In the genomic region with DNA sequence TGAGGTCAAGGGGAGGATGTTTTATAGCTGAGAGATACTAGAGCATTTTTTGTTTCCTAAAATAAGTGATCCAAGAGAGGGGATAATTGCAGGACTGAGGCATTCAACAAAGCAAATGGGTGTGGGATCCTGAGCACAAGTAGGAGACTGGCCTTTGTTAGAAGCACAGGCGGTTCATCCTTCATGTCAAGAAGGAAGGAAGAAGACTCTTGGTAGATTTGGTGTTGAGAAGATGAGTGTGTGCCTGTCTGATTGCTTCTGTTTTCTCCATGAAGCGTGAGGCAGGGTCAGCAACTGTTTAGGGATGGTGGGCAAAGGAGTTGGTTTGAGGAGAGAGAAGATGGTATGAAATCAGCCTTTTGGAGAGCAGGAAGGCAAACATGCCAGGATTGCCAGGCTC, we compare ENCODE assay signal across 1 cellular context.
A peak's percentile ranks its signal among the peaks of the same experiment; 100 is the strongest.
TF ChIP-seq lines count a peak whose summit lies in the region.

No MANE protein-coding gene starts in this region.

TF ChIP-seq in K562, 482 proteins besides CTCF, POLR2A, EP300 and RAD21:
- no peak for TF ChIP-seq HMG20B (CRISPR knock-in tag; IDR thresholded peaks at IDR 0.05)
- TF ChIP-seq ZNF232 (CRISPR knock-in tag; IDR thresholded peaks at IDR 0.05): no peak
- TF ChIP-seq, protein P1, sequence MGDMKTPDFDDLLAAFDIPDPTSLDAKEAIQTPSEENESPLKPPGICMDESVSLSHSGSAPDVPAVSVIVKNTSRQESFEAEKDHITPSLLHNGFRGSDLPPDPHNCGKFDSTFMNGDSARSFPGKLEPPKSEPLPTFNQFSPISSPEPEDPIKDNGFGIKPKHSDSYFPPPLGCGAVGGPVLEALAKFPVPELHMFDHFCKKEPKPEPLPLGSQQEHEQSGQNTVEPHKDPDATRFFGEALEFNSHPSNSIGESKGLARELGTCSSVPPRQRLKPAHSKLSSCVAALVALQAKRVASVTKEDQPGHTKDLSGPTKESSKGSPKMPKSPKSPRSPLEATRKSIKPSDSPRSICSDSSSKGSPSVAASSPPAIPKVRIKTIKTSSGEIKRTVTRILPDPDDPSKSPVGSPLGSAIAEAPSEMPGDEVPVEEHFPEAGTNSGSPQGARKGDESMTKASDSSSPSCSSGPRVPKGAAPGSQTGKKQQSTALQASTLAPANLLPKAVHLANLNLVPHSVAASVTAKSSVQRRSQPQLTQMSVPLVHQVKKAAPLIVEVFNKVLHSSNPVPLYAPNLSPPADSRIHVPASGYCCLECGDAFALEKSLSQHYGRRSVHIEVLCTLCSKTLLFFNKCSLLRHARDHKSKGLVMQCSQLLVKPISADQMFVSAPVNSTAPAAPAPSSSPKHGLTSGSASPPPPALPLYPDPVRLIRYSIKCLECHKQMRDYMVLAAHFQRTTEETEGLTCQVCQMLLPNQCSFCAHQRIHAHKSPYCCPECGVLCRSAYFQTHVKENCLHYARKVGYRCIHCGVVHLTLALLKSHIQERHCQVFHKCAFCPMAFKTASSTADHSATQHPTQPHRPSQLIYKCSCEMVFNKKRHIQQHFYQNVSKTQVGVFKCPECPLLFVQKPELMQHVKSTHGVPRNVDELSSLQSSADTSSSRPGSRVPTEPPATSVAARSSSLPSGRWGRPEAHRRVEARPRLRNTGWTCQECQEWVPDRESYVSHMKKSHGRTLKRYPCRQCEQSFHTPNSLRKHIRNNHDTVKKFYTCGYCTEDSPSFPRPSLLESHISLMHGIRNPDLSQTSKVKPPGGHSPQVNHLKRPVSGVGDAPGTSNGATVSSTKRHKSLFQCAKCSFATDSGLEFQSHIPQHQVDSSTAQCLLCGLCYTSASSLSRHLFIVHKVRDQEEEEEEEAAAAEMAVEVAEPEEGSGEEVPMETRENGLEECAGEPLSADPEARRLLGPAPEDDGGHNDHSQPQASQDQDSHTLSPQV (IDR thresholded peaks at IDR 0.05): no peak
- TF ChIP-seq RFX1 (IDR thresholded peaks at IDR 0.05): no peak
- peak; percentile 22; the same call in 1 of the 2 replicates for TF ChIP-seq PML (IDR thresholded peaks at IDR 0.05; ENCODE audit: low read length)
- no peak for TF ChIP-seq ZBTB1 (CRISPR knock-in tag; IDR thresholded peaks at IDR 0.05; ENCODE audit: borderline replicate concordance, low read depth)
- TF ChIP-seq, protein P2, sequence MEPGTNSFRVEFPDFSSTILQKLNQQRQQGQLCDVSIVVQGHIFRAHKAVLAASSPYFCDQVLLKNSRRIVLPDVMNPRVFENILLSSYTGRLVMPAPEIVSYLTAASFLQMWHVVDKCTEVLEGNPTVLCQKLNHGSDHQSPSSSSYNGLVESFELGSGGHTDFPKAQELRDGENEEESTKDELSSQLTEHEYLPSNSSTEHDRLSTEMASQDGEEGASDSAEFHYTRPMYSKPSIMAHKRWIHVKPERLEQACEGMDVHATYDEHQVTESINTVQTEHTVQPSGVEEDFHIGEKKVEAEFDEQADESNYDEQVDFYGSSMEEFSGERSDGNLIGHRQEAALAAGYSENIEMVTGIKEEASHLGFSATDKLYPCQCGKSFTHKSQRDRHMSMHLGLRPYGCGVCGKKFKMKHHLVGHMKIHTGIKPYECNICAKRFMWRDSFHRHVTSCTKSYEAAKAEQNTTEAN (CRISPR knock-in tag; IDR thresholded peaks at IDR 0.05): no peak
- no peak for TF ChIP-seq ZNF316 (IDR thresholded peaks at IDR 0.05)
- no peak for TF ChIP-seq POU5F1 (IDR thresholded peaks at IDR 0.05; ENCODE audit: borderline replicate concordance, low read depth, low read length, partially characterized antibody)
- TF ChIP-seq EWSR1 (IDR thresholded peaks at IDR 0.05; ENCODE audit: borderline replicate concordance, low read depth, partially characterized antibody): no peak
- no peak for TF ChIP-seq MEF2D (tag; conservative IDR thresholded peaks at IDR 0.05; ENCODE audit: low read depth)
- no peak for TF ChIP-seq ESRRB (CRISPR knock-in tag; IDR thresholded peaks at IDR 0.05; ENCODE audit: borderline replicate concordance)
- TF ChIP-seq, protein P3, sequence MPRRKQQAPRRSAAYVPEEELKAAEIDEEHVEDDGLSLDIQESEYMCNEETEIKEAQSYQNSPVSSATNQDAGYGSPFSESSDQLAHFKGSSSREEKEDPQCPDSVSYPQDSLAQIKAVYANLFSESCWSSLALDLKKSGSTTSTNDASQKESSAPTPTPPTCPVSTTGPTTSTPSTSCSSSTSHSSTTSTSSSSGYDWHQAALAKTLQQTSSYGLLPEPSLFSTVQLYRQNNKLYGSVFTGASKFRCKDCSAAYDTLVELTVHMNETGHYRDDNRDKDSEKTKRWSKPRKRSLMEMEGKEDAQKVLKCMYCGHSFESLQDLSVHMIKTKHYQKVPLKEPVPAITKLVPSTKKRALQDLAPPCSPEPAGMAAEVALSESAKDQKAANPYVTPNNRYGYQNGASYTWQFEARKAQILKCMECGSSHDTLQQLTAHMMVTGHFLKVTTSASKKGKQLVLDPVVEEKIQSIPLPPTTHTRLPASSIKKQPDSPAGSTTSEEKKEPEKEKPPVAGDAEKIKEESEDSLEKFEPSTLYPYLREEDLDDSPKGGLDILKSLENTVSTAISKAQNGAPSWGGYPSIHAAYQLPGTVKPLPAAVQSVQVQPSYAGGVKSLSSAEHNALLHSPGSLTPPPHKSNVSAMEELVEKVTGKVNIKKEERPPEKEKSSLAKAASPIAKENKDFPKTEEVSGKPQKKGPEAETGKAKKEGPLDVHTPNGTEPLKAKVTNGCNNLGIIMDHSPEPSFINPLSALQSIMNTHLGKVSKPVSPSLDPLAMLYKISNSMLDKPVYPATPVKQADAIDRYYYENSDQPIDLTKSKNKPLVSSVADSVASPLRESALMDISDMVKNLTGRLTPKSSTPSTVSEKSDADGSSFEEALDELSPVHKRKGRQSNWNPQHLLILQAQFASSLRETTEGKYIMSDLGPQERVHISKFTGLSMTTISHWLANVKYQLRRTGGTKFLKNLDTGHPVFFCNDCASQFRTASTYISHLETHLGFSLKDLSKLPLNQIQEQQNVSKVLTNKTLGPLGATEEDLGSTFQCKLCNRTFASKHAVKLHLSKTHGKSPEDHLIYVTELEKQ (CRISPR knock-in tag; IDR thresholded peaks at IDR 0.05): no peak
- no peak for TF ChIP-seq ZC3H11A (IDR thresholded peaks at IDR 0.05; ENCODE audit: low read depth, low read length)
- TF ChIP-seq, protein P4, sequence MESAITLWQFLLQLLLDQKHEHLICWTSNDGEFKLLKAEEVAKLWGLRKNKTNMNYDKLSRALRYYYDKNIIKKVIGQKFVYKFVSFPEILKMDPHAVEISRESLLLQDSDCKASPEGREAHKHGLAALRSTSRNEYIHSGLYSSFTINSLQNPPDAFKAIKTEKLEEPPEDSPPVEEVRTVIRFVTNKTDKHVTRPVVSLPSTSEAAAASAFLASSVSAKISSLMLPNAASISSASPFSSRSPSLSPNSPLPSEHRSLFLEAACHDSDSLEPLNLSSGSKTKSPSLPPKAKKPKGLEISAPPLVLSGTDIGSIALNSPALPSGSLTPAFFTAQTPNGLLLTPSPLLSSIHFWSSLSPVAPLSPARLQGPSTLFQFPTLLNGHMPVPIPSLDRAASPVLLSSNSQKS (CRISPR knock-in tag; IDR thresholded peaks at IDR 0.05): no peak
- TF ChIP-seq FOXK1 (CRISPR knock-in tag; IDR thresholded peaks at IDR 0.05; ENCODE audit: borderline replicate concordance): 0 out of 2 replicates have a peak, but pooled peaks have one; percentile 30
- no peak for TF ChIP-seq HDAC1 (IDR thresholded peaks at IDR 0.05)
- TF ChIP-seq, protein P5, sequence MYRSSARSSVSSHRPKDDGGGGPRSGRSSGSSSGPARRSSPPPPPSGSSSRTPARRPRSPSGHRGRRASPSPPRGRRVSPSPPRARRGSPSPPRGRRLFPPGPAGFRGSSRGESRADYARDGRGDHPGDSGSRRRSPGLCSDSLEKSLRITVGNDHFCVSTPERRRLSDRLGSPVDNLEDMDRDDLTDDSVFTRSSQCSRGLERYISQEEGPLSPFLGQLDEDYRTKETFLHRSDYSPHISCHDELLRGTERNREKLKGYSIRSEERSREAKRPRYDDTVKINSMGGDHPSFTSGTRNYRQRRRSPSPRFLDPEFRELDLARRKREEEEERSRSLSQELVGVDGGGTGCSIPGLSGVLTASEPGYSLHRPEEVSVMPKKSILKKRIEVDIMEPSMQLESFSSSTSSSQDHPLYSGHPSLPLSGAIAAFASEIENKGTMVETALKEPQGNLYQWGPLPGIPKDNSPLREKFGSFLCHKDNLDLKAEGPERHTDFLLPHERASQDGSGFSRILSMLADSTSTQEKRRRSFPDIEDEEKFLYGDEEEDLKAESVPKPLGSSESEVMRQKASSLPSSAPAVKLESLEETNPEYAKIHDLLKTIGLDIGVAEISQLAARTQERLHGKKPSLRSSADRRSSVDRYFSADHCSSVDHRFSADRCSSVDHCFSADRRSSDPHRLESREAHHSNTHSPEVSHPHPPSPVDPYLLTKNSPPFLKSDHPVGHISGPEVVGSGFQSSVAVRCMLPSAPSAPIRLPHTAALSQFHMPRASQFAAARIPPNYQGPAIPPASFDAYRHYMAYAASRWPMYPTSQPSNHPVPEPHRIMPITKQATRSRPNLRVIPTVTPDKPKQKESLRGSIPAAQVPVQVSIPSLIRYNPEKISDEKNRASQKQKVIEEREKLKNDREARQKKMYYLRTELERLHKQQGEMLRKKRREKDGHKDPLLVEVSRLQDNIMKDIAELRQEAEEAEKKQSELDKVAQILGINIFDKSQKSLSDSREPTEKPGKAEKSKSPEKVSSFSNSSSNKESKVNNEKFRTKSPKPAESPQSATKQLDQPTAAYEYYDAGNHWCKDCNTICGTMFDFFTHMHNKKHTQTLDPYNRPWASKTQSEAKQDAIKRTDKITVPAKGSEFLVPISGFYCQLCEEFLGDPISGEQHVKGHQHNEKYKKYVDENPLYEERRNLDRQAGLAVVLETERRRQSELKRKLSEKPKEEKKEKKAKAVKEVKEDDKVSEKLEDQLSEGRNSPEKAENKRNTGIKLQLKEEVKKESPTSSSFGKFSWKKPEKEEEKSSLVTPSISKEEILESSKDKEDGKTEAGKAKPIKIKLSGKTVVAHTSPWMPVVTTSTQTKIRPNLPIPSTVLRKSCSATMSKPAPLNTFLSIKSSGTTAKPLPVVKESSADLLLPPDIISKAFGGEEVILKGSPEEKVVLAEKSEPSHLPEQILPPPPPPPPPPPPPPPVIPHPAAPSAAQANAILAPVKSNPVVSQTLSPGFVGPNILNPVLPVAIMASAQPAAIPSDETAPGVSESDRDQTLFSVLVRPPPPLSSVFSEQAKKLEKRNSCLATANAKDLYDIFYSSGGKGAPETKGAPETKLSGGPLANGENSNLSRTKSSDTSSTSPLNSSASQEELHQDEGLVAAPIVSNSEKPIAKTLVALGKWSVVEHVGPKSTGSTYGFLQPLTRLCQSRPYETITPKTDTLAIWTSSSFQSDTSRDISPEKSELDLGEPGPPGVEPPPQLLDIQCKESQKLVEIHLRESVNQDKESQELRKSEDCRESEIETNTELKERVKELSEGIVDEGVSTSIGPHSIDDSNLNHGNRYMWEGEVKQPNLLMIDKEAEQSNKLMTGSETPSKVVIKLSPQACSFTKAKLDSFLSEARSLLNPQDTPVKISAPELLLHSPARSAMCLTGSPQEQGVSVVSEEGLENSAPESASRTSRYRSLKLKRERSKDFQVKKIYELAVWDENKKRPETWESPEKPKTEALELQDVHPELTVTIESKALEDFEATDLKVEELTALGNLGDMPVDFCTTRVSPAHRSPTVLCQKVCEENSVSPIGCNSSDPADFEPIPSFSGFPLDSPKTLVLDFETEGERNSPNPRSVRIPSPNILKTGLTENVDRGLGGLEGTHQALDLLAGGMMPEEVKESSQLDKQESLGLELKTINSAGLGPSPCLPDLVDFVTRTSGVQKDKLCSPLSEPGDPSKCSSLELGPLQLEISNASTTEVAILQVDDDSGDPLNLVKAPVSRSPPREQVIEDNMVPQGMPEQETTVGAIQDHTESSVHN (IDR thresholded peaks at IDR 0.05; ENCODE audit: borderline replicate concordance in 1 of 2, low read depth in 1 of 2): no peak
- 0 out of 2 replicates have a peak, but pooled peaks have one; percentile 1 for TF ChIP-seq OTX1 (CRISPR knock-in tag; IDR thresholded peaks at IDR 0.05)
- TF ChIP-seq, protein P6, sequence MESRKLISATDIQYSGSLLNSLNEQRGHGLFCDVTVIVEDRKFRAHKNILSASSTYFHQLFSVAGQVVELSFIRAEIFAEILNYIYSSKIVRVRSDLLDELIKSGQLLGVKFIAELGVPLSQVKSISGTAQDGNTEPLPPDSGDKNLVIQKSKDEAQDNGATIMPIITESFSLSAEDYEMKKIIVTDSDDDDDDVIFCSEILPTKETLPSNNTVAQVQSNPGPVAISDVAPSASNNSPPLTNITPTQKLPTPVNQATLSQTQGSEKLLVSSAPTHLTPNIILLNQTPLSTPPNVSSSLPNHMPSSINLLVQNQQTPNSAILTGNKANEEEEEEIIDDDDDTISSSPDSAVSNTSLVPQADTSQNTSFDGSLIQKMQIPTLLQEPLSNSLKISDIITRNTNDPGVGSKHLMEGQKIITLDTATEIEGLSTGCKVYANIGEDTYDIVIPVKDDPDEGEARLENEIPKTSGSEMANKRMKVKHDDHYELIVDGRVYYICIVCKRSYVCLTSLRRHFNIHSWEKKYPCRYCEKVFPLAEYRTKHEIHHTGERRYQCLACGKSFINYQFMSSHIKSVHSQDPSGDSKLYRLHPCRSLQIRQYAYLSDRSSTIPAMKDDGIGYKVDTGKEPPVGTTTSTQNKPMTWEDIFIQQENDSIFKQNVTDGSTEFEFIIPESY (CRISPR knock-in tag; IDR thresholded peaks at IDR 0.05): no peak
- no peak for TF ChIP-seq SMAD4 (CRISPR knock-in tag; conservative IDR thresholded peaks at IDR 0.05)
- no peak for TF ChIP-seq HDAC6 (IDR thresholded peaks at IDR 0.05; ENCODE audit: low read depth, low read length)
TF ChIP-seq in K562: peak in this region for 3.
